18 cellular contexts compared by ENCODE assay signal in genomic region chr1:13407811-13408210, GRCh38.
"Had no signal": no experiment of that assay in that cellular context is flagged by ENCODE, and none has a peak within 500 bp of the region (broad histone marks: within the 10 kb centered on the region; RNA-seq: fewer than 3 reads in every experiment).

No MANE protein-coding gene starts in this region.

- DNase-seq: occipital lobe; ovary; posterior cingulate gyrus; psoas muscle; right cardiac atrium; right lobe of liver; sigmoid colon; small intestine; stimulated activated CD4-positive, alpha-beta T cell treated with anti-CD3 and anti-CD28 coated beads, Interleukin-15, amount 100 ng/mL, for 24 hours; stimulated activated CD4-positive, alpha-beta T cell treated with anti-CD3 and anti-CD28 coated beads, Interleukin-2, amount 100 ng/mL, for 24 hours; stimulated activated CD4-positive, alpha-beta T cell treated with anti-CD3 and anti-CD28 coated beads, Interleukin-2, amount 100 ng/mL, for 48 hours; stimulated activated CD4-positive, alpha-beta T cell treated with anti-CD3 and anti-CD28 coated beads, Interleukin-4, amount 100 ng/mL, for 24 hours; stimulated activated naive B cell treated with anti-CD40 and anti-IgM and Interleukin-4, amounts not matched to agents 10 μg/mL and 1 μg/mL and 100 μg/mL, for 72 hours; stimulated activated naive CD4-positive, alpha-beta T cell treated with Interleukin-2 at 50 U/mL for 16 hours; stomach; trophoblast cell; upper lobe of left lung had no signal

- ATAC-seq: psoas muscle; right cardiac atrium; right lobe of liver; stimulated activated effector memory CD8-positive, alpha-beta T cell treated with anti-CD3 and anti-CD28 coated beads, Interleukin-12 subunit alpha, Interleukin-12 subunit beta, amount 100 ng/mL, for 72 hours; stimulated activated naive B cell treated with anti-CD40 and anti-IgM and Interleukin-4, amounts not matched to agents 10 μg/mL and 1 μg/mL and 100 μg/mL, for 72 hours had no signal
